Comparison of ENCODE assay signal across 13 cellular contexts in the genomic region with DNA sequence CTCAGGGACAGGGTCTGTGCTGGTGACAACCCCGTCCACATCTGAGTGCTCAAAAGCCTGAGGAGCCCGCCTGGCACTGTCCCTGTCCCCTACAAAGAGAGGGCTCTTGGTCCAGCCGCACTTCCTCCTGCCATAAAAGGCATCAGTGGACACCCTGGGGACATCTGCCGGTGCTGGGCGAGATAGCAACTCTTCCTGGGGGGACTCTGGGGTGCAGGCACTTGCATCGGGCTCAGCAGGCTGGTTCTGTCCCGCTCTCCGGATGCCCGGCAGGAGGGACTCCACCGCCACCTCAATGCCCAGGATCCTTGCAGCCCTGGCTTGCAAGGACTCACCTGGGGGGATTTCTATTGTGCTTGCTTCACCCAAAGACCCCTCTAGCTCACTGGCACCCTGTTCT. TPM values are rescaled to one million over a fixed set of nuclear protein-coding genes. Genes with fewer than 3 reads are reported as not detected.
A peak's percentile ranks its signal among the peaks of the same experiment; 100 is the strongest.
DNase-seq lines count a peak whose midpoint lies in the region; ATAC-seq and TF ChIP-seq lines count a peak whose summit lies in the region.
"Had no signal": no experiment of that assay in that cellular context is flagged by ENCODE, and none has a peak within 500 bp of the region (broad histone marks: within the 10 kb centered on the region; RNA-seq: fewer than 3 reads in every experiment).

No MANE protein-coding gene starts in this region.

- H3K36me3 ChIP-seq in Loucy (ENCODE audit: insufficient read depth, low read length) (no peaks in the 10 kb centered on the region), breast epithelium (no peaks in the 10 kb centered on the region), gastrocnemius medialis (no peaks in the 10 kb centered on the region), H7 (replicated peaks; ENCODE audit: control insufficient read depth, insufficient read depth, low read length) (no peaks in the 10 kb centered on the region)
- H3K36me3 ChIP-seq: neural progenitor cell had no signal

- no peaks in the 10 kb centered on the region; the same call in 1 of the 2 replicates for H3F3A ChIP-seq in Loucy (ENCODE audit: low read depth)

- H3K79me2 ChIP-seq in Loucy (ENCODE audit: insufficient read depth, low read length), result peaks cover 15% of the 10 kb centered on the region

- ATAC-seq in gastrocnemius medialis (no peak), HG03432 (IDR thresholded peaks at IDR 0.05; ENCODE audit: unreplicated experiment) (no peak)
- ATAC-seq: body of pancreas had no signal

- TF ChIP-seq CTCF in Loucy (conservative IDR thresholded peaks at IDR 0.05; ENCODE audit: low read length), result no peak
- no peak for TF ChIP-seq CTCF in breast epithelium (IDR thresholded peaks at IDR 0.05)
- TF ChIP-seq CTCF in gastrocnemius medialis (IDR thresholded peaks at IDR 0.05 in 4 of 5, conservative IDR thresholded peaks at IDR 0.05 in 1 of 5), result no peak

- H3K4me3 ChIP-seq in Loucy (ENCODE audit: low read length, poor library complexity, severe bottlenecking), result peak overlapping the region; percentile 74
- H3K4me3 ChIP-seq in breast epithelium, result peak overlapping the region in 2 of 3 donors; percentile 24 to 56
- H3K4me3 ChIP-seq in gastrocnemius medialis, result no peak overlapping the region
- H3K4me3 ChIP-seq in H7 (ENCODE audit: insufficient read depth, low read depth, low read length), result no peak overlapping the region
- H3K4me3 ChIP-seq: A549, body of pancreas, neural progenitor cell had no signal

- peaks cover 35% of the 10 kb centered on the region for H3K4me1 Mint-ChIP-seq in activated CD4-positive, alpha-beta T cell treated with anti-CD3 and anti-CD28 coated beads, Interleukin-2, amount 10 ng/mL, durations not matched to agents 7 days and 5 days

- H3K9ac ChIP-seq in Loucy (ENCODE audit: low read depth, low read length, poor library complexity, severe bottlenecking), result no peak overlapping the region
- H3K9ac ChIP-seq: neural progenitor cell had no signal

- H3K9me3 ChIP-seq in Loucy (ENCODE audit: insufficient read depth, low read depth, low read length) (no peaks in the 10 kb centered on the region), breast epithelium (no peaks in the 10 kb centered on the region), gastrocnemius medialis (no peaks in the 10 kb centered on the region)
- H3K9me3 ChIP-seq: A549, body of pancreas had no signal

- no peaks in the 10 kb centered on the region for H3K27me3 ChIP-seq in Loucy (ENCODE audit: insufficient read depth, low read length, poor library complexity, severe bottlenecking)
- no peaks in the 10 kb centered on the region for H3K27me3 ChIP-seq in breast epithelium
- no peaks in the 10 kb centered on the region for H3K27me3 ChIP-seq in gastrocnemius medialis
- H3K27me3 ChIP-seq in H7 (ENCODE audit: control insufficient read depth, insufficient read depth, low read length), result no peaks in the 10 kb centered on the region
- H3K27me3 ChIP-seq: body of pancreas, neural progenitor cell had no signal

- H3K4me1 ChIP-seq in Loucy (ENCODE audit: insufficient read depth, low read length, poor library complexity, severe bottlenecking) (peaks cover 39% of the 10 kb centered on the region), breast epithelium (no peaks in the 10 kb centered on the region), gastrocnemius medialis (peaks cover 0 to 13% of the 10 kb centered on the region in 2 donors)
- H3K4me1 ChIP-seq: A549, neural progenitor cell had no signal

- no peaks in the 10 kb centered on the region for H3K9me2 ChIP-seq in Loucy (replicated peaks; ENCODE audit: low read depth, low read length)

- no peak overlapping the region for H3K4me3 Mint-ChIP-seq in activated CD4-positive, alpha-beta T cell treated with anti-CD3 and anti-CD28 coated beads, Interleukin-2, amount 10 ng/mL, durations not matched to agents 7 days and 5 days
- H3K4me3 Mint-ChIP-seq: neural progenitor cell, type B pancreatic cell had no signal

- H3K36me3 Mint-ChIP-seq in activated CD4-positive, alpha-beta T cell treated with anti-CD3 and anti-CD28 coated beads, Interleukin-2, amount 10 ng/mL, durations not matched to agents 7 days and 5 days (ENCODE audit: low read depth), result peaks cover 4% of the 10 kb centered on the region

- no peak for TF ChIP-seq POLR2A in breast epithelium (IDR thresholded peaks at IDR 0.05)
- no peak for TF ChIP-seq POLR2A in gastrocnemius medialis (IDR thresholded peaks at IDR 0.05)

- CTCF ChIA-PET in activated CD4-positive, alpha-beta T cell treated with anti-CD3 and anti-CD28 coated beads, Interleukin-2, amount 10 ng/mL, durations not matched to agents 7 days and 5 days (lab: Charles Lee), result interaction anchor here (0.8 to 2.0 kb wide), 8 partner anchors 9 to 288 kb away, joined by 3 to 11 read pairs (median 3); no protein-coding TSS in a partner anchor

- in situ Hi-C loops in gastrocnemius medialis (cut with MboI; ENCODE audit: low sequenced_read_pairs in 4 of 4), result no loop called here

- H3K27ac Mint-ChIP-seq in activated CD4-positive, alpha-beta T cell treated with anti-CD3 and anti-CD28 coated beads, Interleukin-2, amount 10 ng/mL, durations not matched to agents 7 days and 5 days, result peak overlapping the region; percentile 80
- H3K27ac Mint-ChIP-seq: neural progenitor cell, type B pancreatic cell had no signal

- H3K4me2 ChIP-seq in Loucy (ENCODE audit: low read depth, low read length, poor library complexity, severe bottlenecking), result peak overlapping the region; percentile 95
- H3K4me2 ChIP-seq: A549, neural progenitor cell had no signal

- DNase-seq in activated CD4-positive, alpha-beta T cell treated with anti-CD3 and anti-CD28 coated beads, Interleukin-2, amount 10 ng/mL, durations not matched to agents 7 days and 5 days, result no peak
- DNase-seq in activated CD4-positive, alpha-beta T cell treated with anti-CD3 and anti-CD28 coated beads for 1 hour, result no peak
- no peak for DNase-seq in breast epithelium (ENCODE audit: low spot score in 2 of 2)
- DNase-seq in gastrocnemius medialis, result no peak
- DNase-seq in H7, result no peak
- DNase-seq in H4 (ENCODE audit: low spot score), result no peak
- DNase-seq: NCI-H1105 had no signal

- H3K27ac ChIP-seq in breast epithelium (no peak overlapping the region), gastrocnemius medialis (peak overlapping the region; percentile 24 to 74 (median 58))
- H3K27ac ChIP-seq: A549, neural progenitor cell had no signal

- intact Hi-C loops in breast epithelium (cut with DNase I; ENCODE audit: low total_unique reads) (loop anchor here (1.0 kb wide), 2 partner anchors 21 to 26 kb away; no protein-coding TSS in a partner anchor), gastrocnemius medialis (cut with DNase I; ENCODE audit: low total_unique reads) (no loop called here)

- peaks cover 69% of the 10 kb centered on the region for H3K27me3 Mint-ChIP-seq in activated CD4-positive, alpha-beta T cell treated with anti-CD3 and anti-CD28 coated beads, Interleukin-2, amount 10 ng/mL, durations not matched to agents 7 days and 5 days

- H3K9me3 Mint-ChIP-seq in activated CD4-positive, alpha-beta T cell treated with anti-CD3 and anti-CD28 coated beads, Interleukin-2, amount 10 ng/mL, durations not matched to agents 7 days and 5 days, result no peaks in the 10 kb centered on the region
- H3K9me3 Mint-ChIP-seq: neural progenitor cell had no signal

- POLR2A ChIA-PET in activated CD4-positive, alpha-beta T cell treated with anti-CD3 and anti-CD28 coated beads, Interleukin-2, amount 10 ng/mL, durations not matched to agents 7 days and 5 days (lab: Charles Lee), result interaction anchor here (0.6 to 1.1 kb wide), 4 partner anchors 14 to 321 kb away, joined by 3 read pairs; no protein-coding TSS in a partner anchor

- H2AFZ ChIP-seq in Loucy (ENCODE audit: low read length), result no peak overlapping the region
- H2AFZ ChIP-seq: neural progenitor cell had no signal

- no peaks in the 10 kb centered on the region for H4K20me1 ChIP-seq in Loucy (ENCODE audit: insufficient read depth, low read length, poor library complexity, severe bottlenecking)

RNA-seq across cellular contexts. Expression of a gene that starts 32.8 kb away (rescaled TPM):
- under 1 TPM in 1 of 2 experiments, not detected in 1; 0.12 TPM for total RNA-seq in activated CD4-positive, alpha-beta T cell treated with anti-CD3 and anti-CD28 coated beads, Interleukin-2, amount 10 ng/mL, durations not matched to agents 7 days and 5 days
- total RNA-seq in breast epithelium (10 to 100 TPM; 11.1 to 69.3 (median 16.1) TPM), gastrocnemius medialis (10 to 100 TPM in 1 of 4 donors, 1 to 10 TPM in 3; 6.0 to 12.1 (median 6.5) TPM)
- total RNA-seq in H7 (2014; rRNA removed; shearing (Covaris generic)), result 2.5 and 3.9 TPM in 2 replicates
- 4.1 and 5.2 TPM in 2 replicates for total RNA-seq in H4 (2014; rRNA removed; shearing (Covaris generic))

Comparison
In these comparisons a context has a peak if more than half of its experiments do, and no peak if none do; other contexts are left out.
1. H3K4me3 ChIP-seq: peak in Loucy (single experiment) and breast epithelium (2 of 3); none in gastrocnemius medialis (0 of 4) and H7 (single experiment).
2. H3K27ac ChIP-seq: peak in gastrocnemius medialis (4 of 4); none in breast epithelium (0 of 2).